ENCODE assay signal across 8 cellular contexts in genomic region chr10:102628451-102628911, GRCh38. TPM values are rescaled to one million over a fixed set of nuclear protein-coding genes. Genes with fewer than 3 reads are reported as not detected.
DNase-seq lines count a peak whose midpoint lies in the region; ATAC-seq and TF ChIP-seq lines count a peak whose summit lies in the region.

No MANE protein-coding gene starts in this region.

- no peaks in the 10 kb centered on the region for H3K27me3 ChIP-seq in MG63

- DNase-seq in AG08395 (ENCODE audit: low spot score) = peak; percentile 31
- DNase-seq in SHP77 (lab: John Stamatoyannopoulos, UW) = peak; percentile 72 to 91
- peak; percentile 58 for DNase-seq in fibroblast of villous mesenchyme (ENCODE audit: low read depth)
- peak; percentile 73 for DNase-seq in occipital lobe (lab: John Stamatoyannopoulos, UW)
- DNase-seq in MG63 = no peak
- DNase-seq in GDM1 (lab: John Stamatoyannopoulos, UW) = no peak
- no peak for DNase-seq in NCI-H446 treated with DMSO at 0.1 percent for 48 hours (lab: John Stamatoyannopoulos, UW)

- H3K9me3 ChIP-seq in MG63 = no peaks in the 10 kb centered on the region

- TF ChIP-seq CTCF in fibroblast of villous mesenchyme (IDR thresholded peaks at IDR 0.05; ENCODE audit: insufficient read depth, low read depth, low read length) = peak; percentile 23

- H3K4me3 ChIP-seq in fibroblast of villous mesenchyme (ENCODE audit: low read depth, low read length) (no peak overlapping the region), MG63 (no peak overlapping the region)

- ATAC-seq in GM18861 (IDR thresholded peaks at IDR 0.05; ENCODE audit: unreplicated experiment) = no peak

- H3K36me3 ChIP-seq in MG63 = peaks cover 9% of the 10 kb centered on the region

RNA-seq across cellular contexts. Expression of gene TRIM8, which starts 15.8 kb away (rescaled TPM):
- 116 and 119 TPM in 2 replicates for total RNA-seq in fibroblast of villous mesenchyme
- 23.4 TPM for total RNA-seq in occipital lobe
- 27.8 and 40.9 TPM in 2 replicates for total RNA-seq in MG63 (2014; rRNA removed; shearing (Covaris generic); ENCODE audit: low replicate concordance)

Comparison
In these comparisons a context has a peak if more than half of its experiments do, and no peak if none do; other contexts are left out.
1. DNase-seq: peak in AG08395 (single experiment), SHP77 (2 of 2), fibroblast of villous mesenchyme (single experiment) and occipital lobe (single experiment); none in MG63 (single experiment), GDM1 (single experiment) and NCI-H446 treated with DMSO at 0.1 percent for 48 hours (single experiment).